In genomic region chr13:33280550-33280905, GRCh38 we compare ENCODE assay signal across 15 cellular contexts. TPM values are rescaled to one million over a fixed set of nuclear protein-coding genes. Genes with fewer than 3 reads are reported as not detected.
DNase-seq lines count a peak whose midpoint lies in the region; ATAC-seq and TF ChIP-seq lines count a peak whose summit lies in the region.
"Had no signal": no experiment of that assay in that cellular context is flagged by ENCODE, and none has a peak within 500 bp of the region (broad histone marks: within the 10 kb centered on the region; RNA-seq: fewer than 3 reads in every experiment).

No MANE protein-coding gene starts in this region.

- CTCF ChIA-PET in PC-3 (lab: Charles Lee), result no interaction called here

- TF ChIP-seq CTCF in PC-3 (conservative IDR thresholded peaks at IDR 0.05; ENCODE audit: low read depth, low read length), result no peak
- TF ChIP-seq CTCF in thoracic aorta (IDR thresholded peaks at IDR 0.05), result no peak

- intact Hi-C loops in PC-3 (cut with micrococcal nuclease), result loop anchor here (5.0 to 10.0 kb wide), 4 partner anchors 43 to 696 kb away; partner anchors contain the start of gene PDS5B

- peaks cover 60% of the 10 kb centered on the region for H3K4me1 ChIP-seq in PC-3 (ENCODE audit: insufficient read depth, low read length)
- H3K4me1 ChIP-seq in mesodermal cell (ENCODE audit: control insufficient read depth, insufficient read depth, low read length, poor library complexity, severe bottlenecking), result peaks cover 58% of the 10 kb centered on the region
- H3K4me1 ChIP-seq in thoracic aorta (ENCODE audit: control insufficient read depth in 1 of 2, low read depth in 2 of 2), result peaks cover 54 to 89% of the 10 kb centered on the region in 2 donors

- peaks cover 88% of the 10 kb centered on the region for H3K79me2 ChIP-seq in PC-3 (ENCODE audit: low read length)

- no TSS peak for BruUV-seq in PC-3 (replicated peaks; lab: Mats Ljungman, UMichigan)

- peak overlapping the region; percentile 92 for H3K4me2 ChIP-seq in PC-3 (ENCODE audit: low read length)

- no peaks in the 10 kb centered on the region for H4K20me1 ChIP-seq in PC-3 (ENCODE audit: low read length)

- peak overlapping the region; percentile 92 for H3K27ac ChIP-seq in PC-3 (ENCODE audit: low read length)
- peak overlapping the region; percentile 38 for H3K27ac ChIP-seq in caudate nucleus (ENCODE audit: low read depth, low read length)
- H3K27ac ChIP-seq in mesodermal cell (ENCODE audit: low read depth, low read length, severe bottlenecking), result peak overlapping the region; percentile 87
- peak overlapping the region; percentile 53 to 74 for H3K27ac ChIP-seq in thoracic aorta
- H3K27ac ChIP-seq: HL-60 had no signal

- no peak overlapping the region for H2AFZ ChIP-seq in PC-3 (ENCODE audit: low read length)

- no CpG with 5 or more reads among the region's 1 CpG for WGBS in mesodermal cell (ENCODE audit: insufficient coverage in 2 of 2), 2 experiments

- H3F3A ChIP-seq in PC-3 (ENCODE audit: low read length, unreplicated experiment), result peaks cover 25% of the 10 kb centered on the region

- H3K9me3 ChIP-seq in PC-3 (ENCODE audit: low read length) (no peaks in the 10 kb centered on the region), mesodermal cell (ENCODE audit: control insufficient read depth, low read length) (no peaks in the 10 kb centered on the region), thoracic aorta (no peaks in the 10 kb centered on the region)

- H3K9ac ChIP-seq in PC-3 (ENCODE audit: low read length), result peak overlapping the region; percentile 53

- no peaks in the 10 kb centered on the region for H3K9me2 ChIP-seq in PC-3 (replicated peaks; ENCODE audit: low read length)

- POLR2A ChIA-PET in PC-3 (lab: Charles Lee; ENCODE audit: unreplicated experiment), result no interaction called here

- peak overlapping the region; percentile 16 for H3K4me3 ChIP-seq in PC-3 (ENCODE audit: low read length)
- no peak overlapping the region for H3K4me3 ChIP-seq in mesodermal cell (ENCODE audit: extremely low read depth, insufficient read depth, low read length, poor library complexity, severe bottlenecking)
- peak overlapping the region; percentile 41 for H3K4me3 ChIP-seq in thoracic aorta

- no peak for ATAC-seq in PC-3
- ATAC-seq in thoracic aorta (ENCODE audit: insufficient number of reproducible peaks, low FRiP score, low read depth), result no peak
- ATAC-seq in GM18861 (IDR thresholded peaks at IDR 0.05; ENCODE audit: unreplicated experiment), result no peak
- ATAC-seq in HG02623 (IDR thresholded peaks at IDR 0.05; ENCODE audit: unreplicated experiment), result no peak
- ATAC-seq in activated CD4-positive, CD25-positive, alpha-beta regulatory T cell treated with anti-CD3 and anti-CD28 coated beads, Interleukin-2, amount 50 U/mL, for 24 hours, result no peak

- H3K27me3 ChIP-seq in PC-3 (ENCODE audit: low read length) (no peaks in the 10 kb centered on the region), thoracic aorta (replicated peaks; ENCODE audit: insufficient read depth) (no peaks in the 10 kb centered on the region)

- peaks cover 19% of the 10 kb centered on the region; the same call in 1 of the 2 replicates for H3K36me3 ChIP-seq in PC-3 (ENCODE audit: low read depth, low read length)
- H3K36me3 ChIP-seq in mesodermal cell (ENCODE audit: control insufficient read depth, insufficient read depth, low read length), result peaks cover 6% of the 10 kb centered on the region
- H3K36me3 ChIP-seq in thoracic aorta, result no peaks in the 10 kb centered on the region

- DNase-seq in PC-3 (no peak), caudate nucleus (lab: John Stamatoyannopoulos, UW) (no peak), thoracic aorta (ENCODE audit: low spot score) (no peak), activated gamma-delta T cell (lab: John Stamatoyannopoulos, UW) (no peak)
- DNase-seq: activated gamma-delta T cell treated with Interleukin-2 at 50 U/mL for 16 hours, DMS79, glutamatergic neuron, NCI-H1417, NCI-H345, nephron progenitor cell had no signal

RNA-seq across cellular contexts. Expression of gene STARD13, which starts 5.0 kb away (rescaled TPM):
- total RNA-seq in PC-3 (2014; rRNA removed) (24.3 and 26.6 TPM in 2 replicates), thoracic aorta (10 to 100 TPM; 43.9 to 47.1 TPM)
- polyA plus RNA-seq in mesodermal cell (2013, experiment 1 of 2), result 7.7 TPM
- polyA plus RNA-seq in mesodermal cell (2013, experiment 2 of 2), result 7.5 TPM

Comparison
In these comparisons a context has a peak if more than half of its experiments do, and no peak if none do; other contexts are left out.
1. H3K27ac ChIP-seq: peak in every context shown above with its lines; median percentile 92 in PC-3; 87 in mesodermal cell; 64 in thoracic aorta; 38 in caudate nucleus.